In genomic region chr1:119372493-119373086, GRCh38 we compare ENCODE assay signal across 8 cellular contexts. TPM values are rescaled to one million over a fixed set of nuclear protein-coding genes. Genes with fewer than 3 reads are reported as not detected.
DNase-seq lines count a peak whose midpoint lies in the region; ATAC-seq and TF ChIP-seq lines count a peak whose summit lies in the region.

No MANE protein-coding gene starts in this region.

- H3K4me3 Mint-ChIP-seq in neural progenitor cell, result no peak overlapping the region
- H3K4me3 Mint-ChIP-seq in CD14-positive monocyte, result no peak overlapping the region

- H3K9me3 ChIP-seq in neural progenitor cell (ENCODE audit: low read depth), result no peaks in the 10 kb centered on the region

- peak; percentile 60 for DNase-seq in DMS114 treated with DMSO at 0.1 percent for 48 hours (lab: John Stamatoyannopoulos, UW; ENCODE audit: unreplicated experiment)
- peak; percentile 52 for DNase-seq in GM19240 (ENCODE audit: insufficient read length, low spot score)
- no peak for DNase-seq in astrocyte of the spinal cord (ENCODE audit: low read depth, low spot score)
- DNase-seq in neural progenitor cell (ENCODE audit: low spot score), result peak; percentile 72
- DNase-seq in activated CD8-positive, alpha-beta memory T cell treated with anti-CD3 and anti-CD28 coated beads, Interleukin-2, amount 50 U/mL, for 48 hours, result no peak
- DNase-seq in CD14-positive monocyte (ENCODE audit: low spot score), result no peak
- no peak for DNase-seq in stimulated activated CD4-positive, alpha-beta T cell treated with anti-CD3 and anti-CD28 coated beads, Interleukin-12 subunit alpha, Interleukin-12 subunit beta, amount 100 ng/mL, for 4 hours

- no peaks in the 10 kb centered on the region for H3K4me1 ChIP-seq in neural progenitor cell

- H3F3A ChIP-seq in neural progenitor cell (ENCODE audit: low read depth), result no peaks in the 10 kb centered on the region

- TF ChIP-seq CTCF in astrocyte of the spinal cord (IDR thresholded peaks at IDR 0.05; ENCODE audit: low read depth, low read length) (peak; percentile 10), neural progenitor cell (IDR thresholded peaks at IDR 0.05) (peak; percentile 51), CD14-positive monocyte (IDR thresholded peaks at IDR 0.05) (no peak)

- H3K27me3 ChIP-seq in neural progenitor cell, result no peaks in the 10 kb centered on the region

- H3K9me3 Mint-ChIP-seq in neural progenitor cell, result no peaks in the 10 kb centered on the region
- H3K9me3 Mint-ChIP-seq in CD14-positive monocyte, result peaks cover 0 to 4% (median 0%) of the 10 kb centered on the region in 7 donors

- no peak overlapping the region for H3K27ac ChIP-seq in neural progenitor cell

- H3K27ac Mint-ChIP-seq in neural progenitor cell (no peak overlapping the region), CD14-positive monocyte (no peak overlapping the region)

- no peak overlapping the region for H3K4me2 ChIP-seq in neural progenitor cell

- H3K4me3 ChIP-seq in astrocyte of the spinal cord (ENCODE audit: low read depth, low read length) (no peak overlapping the region), neural progenitor cell (no peak overlapping the region)

- ATAC-seq in HG03575 (IDR thresholded peaks at IDR 0.05; ENCODE audit: extremely low read depth, insufficient number of reproducible peaks, low FRiP score, unreplicated experiment), result peak; percentile 41

- intact Hi-C loops in CD14-positive monocyte (cut with micrococcal nuclease), result no loop called here

- no peaks in the 10 kb centered on the region for H3K27me3 Mint-ChIP-seq in neural progenitor cell (ENCODE audit: insufficient read depth, low read depth)
- H3K27me3 Mint-ChIP-seq in CD14-positive monocyte (ENCODE audit: low read depth in 3 of 3), result peaks cover 3 to 10% (median 4%) of the 10 kb centered on the region in 3 donors

- H3K36me3 Mint-ChIP-seq in neural progenitor cell (no peaks in the 10 kb centered on the region), CD14-positive monocyte (no peaks in the 10 kb centered on the region)

- no peak overlapping the region for H2AFZ ChIP-seq in neural progenitor cell (replicated peaks)

- no peaks in the 10 kb centered on the region for H3K79me2 ChIP-seq in neural progenitor cell (ENCODE audit: low read depth)

- no peaks in the 10 kb centered on the region for H4K20me1 ChIP-seq in neural progenitor cell (ENCODE audit: low read depth)

- in situ Hi-C loops in astrocyte of the spinal cord (cut with HindIII; ENCODE audit: low sequenced_read_pairs), result no loop called here

- H3K36me3 ChIP-seq in neural progenitor cell, result no peaks in the 10 kb centered on the region

- H3K4me1 Mint-ChIP-seq in neural progenitor cell (no peaks in the 10 kb centered on the region), CD14-positive monocyte (no peaks in the 10 kb centered on the region)

- H3K9ac ChIP-seq in neural progenitor cell, result no peak overlapping the region

RNA-seq across cellular contexts. Expression of gene HAO2, which starts 4.0 kb away (rescaled TPM):
- not detected in 2 replicates for total RNA-seq in neural progenitor cell (ENCODE audit: low replicate concordance)
- not detected for polyA plus RNA-seq in CD14-positive monocyte

RNA-seq across cellular contexts. Expression of gene HSD3B2, which starts 42.4 kb away (rescaled TPM):
- not detected in 2 replicates for total RNA-seq in neural progenitor cell (ENCODE audit: low replicate concordance)
- polyA plus RNA-seq in CD14-positive monocyte, result not detected

Comparison
In these comparisons a context has a peak if more than half of its experiments do, and no peak if none do; other contexts are left out.
1. DNase-seq: peak in DMS114 treated with DMSO at 0.1 percent for 48 hours (single experiment), GM19240 (single experiment) and neural progenitor cell (single experiment); none in astrocyte of the spinal cord (single experiment), activated CD8-positive, alpha-beta memory T cell treated with anti-CD3 and anti-CD28 coated beads, Interleukin-2, amount 50 U/mL, for 48 hours (single experiment), CD14-positive monocyte (single experiment) and stimulated activated CD4-positive, alpha-beta T cell treated with anti-CD3 and anti-CD28 coated beads, Interleukin-12 subunit alpha, Interleukin-12 subunit beta, amount 100 ng/mL, for 4 hours (single experiment).